Comparison of ENCODE assay signal across 26 cellular contexts in genomic region chr2:178287652-178288344, GRCh38.
"Had no signal": no experiment of that assay in that cellular context is flagged by ENCODE, and none has a peak within 500 bp of the region (broad histone marks: within the 10 kb centered on the region; RNA-seq: fewer than 3 reads in every experiment).

No MANE protein-coding gene starts in this region.

- H3K27me3 ChIP-seq: dorsolateral prefrontal cortex, left lung, neural progenitor cell, right atrium auricular region, sigmoid colon, stomach, thyroid gland had no signal

- ATAC-seq: esophagus mucosa; left cardiac atrium; left lung; mucosa of descending colon; naive thymus-derived CD4-positive, alpha-beta T cell; stimulated activated effector memory CD8-positive, alpha-beta T cell treated with anti-CD3 and anti-CD28 coated beads, Interleukin-12 subunit alpha, Interleukin-12 subunit beta, amount 100 ng/mL, for 72 hours had no signal

- H3K4me3 ChIP-seq: dorsolateral prefrontal cortex, left lung, mucosa of descending colon, neural progenitor cell, right atrium auricular region, sigmoid colon, stomach, thyroid gland had no signal

- H3K4me1 ChIP-seq: left lung, neural progenitor cell, parathyroid adenoma, right atrium auricular region, sigmoid colon, stomach, thyroid gland had no signal

- H3K4me1 Mint-ChIP-seq: naive thymus-derived CD4-positive, alpha-beta T cell; neural progenitor cell; stimulated activated effector memory CD8-positive, alpha-beta T cell treated with anti-CD3 and anti-CD28 coated beads, Interleukin-12 subunit alpha, Interleukin-12 subunit beta, amount 100 ng/mL, for 72 hours had no signal

- H3K9me3 Mint-ChIP-seq: naive thymus-derived CD4-positive, alpha-beta T cell; stimulated activated effector memory CD8-positive, alpha-beta T cell treated with anti-CD3 and anti-CD28 coated beads, Interleukin-12 subunit alpha, Interleukin-12 subunit beta, amount 100 ng/mL, for 72 hours had no signal

- H3K9me3 ChIP-seq: left lung, mucosa of descending colon, right atrium auricular region, sigmoid colon, stomach, thyroid gland had no signal

- H3K27me3 Mint-ChIP-seq: progenitor cell of endocrine pancreas, type B pancreatic cell had no signal

- H3K4me3 Mint-ChIP-seq: mesothelial cell of epicardium; naive thymus-derived CD4-positive, alpha-beta T cell; nephron; neural progenitor cell; stimulated activated effector memory CD8-positive, alpha-beta T cell treated with anti-CD3 and anti-CD28 coated beads, Interleukin-12 subunit alpha, Interleukin-12 subunit beta, amount 100 ng/mL, for 72 hours; type B pancreatic cell had no signal

- DNase-seq: cerebellar nuclear complex; cortex of kidney; dorsolateral prefrontal cortex; effector CD4-positive, alpha-beta T cell; head of caudate nucleus; left cardiac atrium; left lung; mesenchymal stem cell; mucosa of descending colon; naive thymus-derived CD4-positive, alpha-beta T cell; sigmoid colon; stimulated activated CD4-positive, alpha-beta T cell treated with anti-CD3 and anti-CD28 coated beads, Interleukin-2, amount 100 ng/mL, for 24 hours; stimulated activated CD4-positive, alpha-beta T cell treated with anti-CD3 and anti-CD28 coated beads, Interleukin-4, amount 100 ng/mL, for 24 hours; stimulated activated naive CD4-positive, alpha-beta T cell treated with Interleukin-2 at 50 U/mL for 16 hours; stomach; thyroid gland had no signal

- H3K36me3 Mint-ChIP-seq: naive thymus-derived CD4-positive, alpha-beta T cell; stimulated activated effector memory CD8-positive, alpha-beta T cell treated with anti-CD3 and anti-CD28 coated beads, Interleukin-12 subunit alpha, Interleukin-12 subunit beta, amount 100 ng/mL, for 72 hours had no signal

- H3K27ac ChIP-seq: dorsolateral prefrontal cortex, epithelial cell of prostate, left lung, neural progenitor cell, parathyroid adenoma, right atrium auricular region, sigmoid colon, stomach, thyroid gland had no signal

- H3K27ac Mint-ChIP-seq: mesothelial cell of epicardium; naive thymus-derived CD4-positive, alpha-beta T cell; nephron; neural progenitor cell; progenitor cell of endocrine pancreas; stimulated activated effector memory CD8-positive, alpha-beta T cell treated with anti-CD3 and anti-CD28 coated beads, Interleukin-12 subunit alpha, Interleukin-12 subunit beta, amount 100 ng/mL, for 72 hours; type B pancreatic cell had no signal
